ENCODE assay signal across 12 cellular contexts in the genomic region with DNA sequence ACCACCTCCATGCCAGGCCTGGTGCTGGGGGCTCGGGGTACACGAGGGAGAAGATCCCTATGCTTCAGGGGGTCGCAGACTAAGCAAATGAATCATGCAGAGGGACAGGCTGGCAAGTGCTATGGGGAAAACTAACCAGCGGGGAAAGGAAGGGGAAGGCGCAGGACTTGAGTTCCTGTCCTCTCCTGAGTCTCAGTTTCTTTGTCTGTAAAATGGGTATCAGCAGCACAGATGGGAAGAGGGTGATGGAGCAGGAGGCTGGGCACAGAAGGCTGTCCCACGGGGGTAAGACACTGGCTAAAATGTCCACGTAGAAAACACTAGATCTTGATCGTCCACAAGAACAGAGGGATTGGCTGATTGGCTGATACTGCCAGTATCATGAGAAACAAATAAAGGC. TPM values are rescaled to one million over a fixed set of nuclear protein-coding genes. Genes with fewer than 3 reads are reported as not detected.
"Had no signal": no experiment of that assay in that cellular context is flagged by ENCODE, and none has a peak within 500 bp of the region (broad histone marks: within the 10 kb centered on the region; RNA-seq: fewer than 3 reads in every experiment).

No MANE protein-coding gene starts in this region.

- H3K27ac ChIP-seq: pancreas had no signal

- H3K4me3 ChIP-seq: mucosa of descending colon, pancreas had no signal

- H3K4me3 Mint-ChIP-seq: activated naive CD4-positive, alpha-beta T cell treated with anti-CD3 and anti-CD28 coated beads, Interleukin-2, amount 50 U/mL, for 24 hours; T-helper 1 cell treated with Interleukin-12 subunit alpha and Interleukin-12 subunit beta and Interleukin-4 antibody, amounts not matched to agents 30 μg/mL and 1 μg/mL, for 36 hours had no signal

- DNase-seq: activated CD4-positive, alpha-beta T cell treated with anti-CD3 and anti-CD28 coated beads, Interleukin-2, amount 50 U/mL, for 1 hour; activated effector memory CD4-positive, alpha-beta T cell treated with Interleukin-2 at 50 U/mL for 16 hours; central memory CD4-positive, alpha-beta T cell; retina; small intestine; trophoblast cell had no signal

- H3K27ac Mint-ChIP-seq: activated naive CD4-positive, alpha-beta T cell treated with anti-CD3 and anti-CD28 coated beads, Interleukin-2, amount 50 U/mL, for 24 hours; T-helper 1 cell treated with Interleukin-12 subunit alpha and Interleukin-12 subunit beta and Interleukin-4 antibody, amounts not matched to agents 30 μg/mL and 1 μg/mL, for 36 hours had no signal

- H3K9me3 ChIP-seq: mucosa of descending colon, pancreas had no signal

- H3K9me3 Mint-ChIP-seq: activated naive CD4-positive, alpha-beta T cell treated with anti-CD3 and anti-CD28 coated beads, Interleukin-2, amount 50 U/mL, for 24 hours had no signal

- H3K27me3 ChIP-seq: pancreas had no signal

- ATAC-seq: mucosa of descending colon, SK-N-SH treated with all-trans-retinoic acid at 6 μM for 48 hours had no signal

- H3K4me1 ChIP-seq: pancreas had no signal

RNA-seq across cellular contexts. Expression of a gene that starts 39.8 kb away (rescaled TPM):
- total RNA-seq: activated CD8-positive, alpha-beta memory T cell treated with anti-CD3 and anti-CD28 coated beads for 36 hours had no signal
